1 cellular context compared by ENCODE assay signal in genomic region chr19:2529473-2529918, GRCh38.
TF ChIP-seq lines count a peak whose summit lies in the region.

No MANE protein-coding gene starts in this region.

TF ChIP-seq in K562, 482 proteins besides CTCF, POLR2A, EP300 and RAD21 (continued from another document and continues in another):
- TF ChIP-seq, protein P1, sequence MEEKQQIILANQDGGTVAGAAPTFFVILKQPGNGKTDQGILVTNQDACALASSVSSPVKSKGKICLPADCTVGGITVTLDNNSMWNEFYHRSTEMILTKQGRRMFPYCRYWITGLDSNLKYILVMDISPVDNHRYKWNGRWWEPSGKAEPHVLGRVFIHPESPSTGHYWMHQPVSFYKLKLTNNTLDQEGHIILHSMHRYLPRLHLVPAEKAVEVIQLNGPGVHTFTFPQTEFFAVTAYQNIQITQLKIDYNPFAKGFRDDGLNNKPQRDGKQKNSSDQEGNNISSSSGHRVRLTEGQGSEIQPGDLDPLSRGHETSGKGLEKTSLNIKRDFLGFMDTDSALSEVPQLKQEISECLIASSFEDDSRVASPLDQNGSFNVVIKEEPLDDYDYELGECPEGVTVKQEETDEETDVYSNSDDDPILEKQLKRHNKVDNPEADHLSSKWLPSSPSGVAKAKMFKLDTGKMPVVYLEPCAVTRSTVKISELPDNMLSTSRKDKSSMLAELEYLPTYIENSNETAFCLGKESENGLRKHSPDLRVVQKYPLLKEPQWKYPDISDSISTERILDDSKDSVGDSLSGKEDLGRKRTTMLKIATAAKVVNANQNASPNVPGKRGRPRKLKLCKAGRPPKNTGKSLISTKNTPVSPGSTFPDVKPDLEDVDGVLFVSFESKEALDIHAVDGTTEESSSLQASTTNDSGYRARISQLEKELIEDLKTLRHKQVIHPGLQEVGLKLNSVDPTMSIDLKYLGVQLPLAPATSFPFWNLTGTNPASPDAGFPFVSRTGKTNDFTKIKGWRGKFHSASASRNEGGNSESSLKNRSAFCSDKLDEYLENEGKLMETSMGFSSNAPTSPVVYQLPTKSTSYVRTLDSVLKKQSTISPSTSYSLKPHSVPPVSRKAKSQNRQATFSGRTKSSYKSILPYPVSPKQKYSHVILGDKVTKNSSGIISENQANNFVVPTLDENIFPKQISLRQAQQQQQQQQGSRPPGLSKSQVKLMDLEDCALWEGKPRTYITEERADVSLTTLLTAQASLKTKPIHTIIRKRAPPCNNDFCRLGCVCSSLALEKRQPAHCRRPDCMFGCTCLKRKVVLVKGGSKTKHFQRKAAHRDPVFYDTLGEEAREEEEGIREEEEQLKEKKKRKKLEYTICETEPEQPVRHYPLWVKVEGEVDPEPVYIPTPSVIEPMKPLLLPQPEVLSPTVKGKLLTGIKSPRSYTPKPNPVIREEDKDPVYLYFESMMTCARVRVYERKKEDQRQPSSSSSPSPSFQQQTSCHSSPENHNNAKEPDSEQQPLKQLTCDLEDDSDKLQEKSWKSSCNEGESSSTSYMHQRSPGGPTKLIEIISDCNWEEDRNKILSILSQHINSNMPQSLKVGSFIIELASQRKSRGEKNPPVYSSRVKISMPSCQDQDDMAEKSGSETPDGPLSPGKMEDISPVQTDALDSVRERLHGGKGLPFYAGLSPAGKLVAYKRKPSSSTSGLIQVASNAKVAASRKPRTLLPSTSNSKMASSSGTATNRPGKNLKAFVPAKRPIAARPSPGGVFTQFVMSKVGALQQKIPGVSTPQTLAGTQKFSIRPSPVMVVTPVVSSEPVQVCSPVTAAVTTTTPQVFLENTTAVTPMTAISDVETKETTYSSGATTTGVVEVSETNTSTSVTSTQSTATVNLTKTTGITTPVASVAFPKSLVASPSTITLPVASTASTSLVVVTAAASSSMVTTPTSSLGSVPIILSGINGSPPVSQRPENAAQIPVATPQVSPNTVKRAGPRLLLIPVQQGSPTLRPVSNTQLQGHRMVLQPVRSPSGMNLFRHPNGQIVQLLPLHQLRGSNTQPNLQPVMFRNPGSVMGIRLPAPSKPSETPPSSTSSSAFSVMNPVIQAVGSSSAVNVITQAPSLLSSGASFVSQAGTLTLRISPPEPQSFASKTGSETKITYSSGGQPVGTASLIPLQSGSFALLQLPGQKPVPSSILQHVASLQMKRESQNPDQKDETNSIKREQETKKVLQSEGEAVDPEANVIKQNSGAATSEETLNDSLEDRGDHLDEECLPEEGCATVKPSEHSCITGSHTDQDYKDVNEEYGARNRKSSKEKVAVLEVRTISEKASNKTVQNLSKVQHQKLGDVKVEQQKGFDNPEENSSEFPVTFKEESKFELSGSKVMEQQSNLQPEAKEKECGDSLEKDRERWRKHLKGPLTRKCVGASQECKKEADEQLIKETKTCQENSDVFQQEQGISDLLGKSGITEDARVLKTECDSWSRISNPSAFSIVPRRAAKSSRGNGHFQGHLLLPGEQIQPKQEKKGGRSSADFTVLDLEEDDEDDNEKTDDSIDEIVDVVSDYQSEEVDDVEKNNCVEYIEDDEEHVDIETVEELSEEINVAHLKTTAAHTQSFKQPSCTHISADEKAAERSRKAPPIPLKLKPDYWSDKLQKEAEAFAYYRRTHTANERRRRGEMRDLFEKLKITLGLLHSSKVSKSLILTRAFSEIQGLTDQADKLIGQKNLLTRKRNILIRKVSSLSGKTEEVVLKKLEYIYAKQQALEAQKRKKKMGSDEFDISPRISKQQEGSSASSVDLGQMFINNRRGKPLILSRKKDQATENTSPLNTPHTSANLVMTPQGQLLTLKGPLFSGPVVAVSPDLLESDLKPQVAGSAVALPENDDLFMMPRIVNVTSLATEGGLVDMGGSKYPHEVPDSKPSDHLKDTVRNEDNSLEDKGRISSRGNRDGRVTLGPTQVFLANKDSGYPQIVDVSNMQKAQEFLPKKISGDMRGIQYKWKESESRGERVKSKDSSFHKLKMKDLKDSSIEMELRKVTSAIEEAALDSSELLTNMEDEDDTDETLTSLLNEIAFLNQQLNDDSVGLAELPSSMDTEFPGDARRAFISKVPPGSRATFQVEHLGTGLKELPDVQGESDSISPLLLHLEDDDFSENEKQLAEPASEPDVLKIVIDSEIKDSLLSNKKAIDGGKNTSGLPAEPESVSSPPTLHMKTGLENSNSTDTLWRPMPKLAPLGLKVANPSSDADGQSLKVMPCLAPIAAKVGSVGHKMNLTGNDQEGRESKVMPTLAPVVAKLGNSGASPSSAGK (IDR thresholded peaks at IDR 0.05): peak; percentile 55; the same call in 1 of the 2 replicates
- TF ChIP-seq HDAC2 (IDR thresholded peaks at IDR 0.05) (0 out of 2 replicates have a peak, but pooled peaks have one; percentile 57), SMARCA4 (IDR thresholded peaks at IDR 0.05) (peak; percentile 89), MAFG (tag; conservative IDR thresholded peaks at IDR 0.05) (peak; percentile 56), ZBTB1 (CRISPR knock-in tag; IDR thresholded peaks at IDR 0.05; ENCODE audit: borderline replicate concordance, low read depth) (no peak), TAL1 (IDR thresholded peaks at IDR 0.05) (peak; percentile 28; the same call in 1 of the 2 replicates), ETV5 (CRISPR knock-in tag; IDR thresholded peaks at IDR 0.05; ENCODE audit: low read depth) (peak; percentile 88), NUFIP1 (IDR thresholded peaks at IDR 0.05; ENCODE audit: partially characterized antibody) (no peak), SRSF1 (IDR thresholded peaks at IDR 0.05; ENCODE audit: low read depth, low read length) (no peak), ARNT (IDR thresholded peaks at IDR 0.05) (peak in 1 of 2 experiments; percentile 58; a peak in 1 of 4 replicates), ETV1 (tag; conservative IDR thresholded peaks at IDR 0.05; ENCODE audit: low read depth) (peak; percentile 87), CTBP1 (IDR thresholded peaks at IDR 0.05; ENCODE audit: borderline replicate concordance) (peak; percentile 78), SP1 (CRISPR knock-in tag; IDR thresholded peaks at IDR 0.05) (no peak), TCF3 (CRISPR knock-in tag; IDR thresholded peaks at IDR 0.05) (peak; percentile 50; the same call in 1 of the 2 replicates), ATF1 (CRISPR knock-in tag; IDR thresholded peaks at IDR 0.05) (no peak), ATF1 (tag; IDR thresholded peaks at IDR 0.05) (peak; percentile 60; the same call in 1 of the 2 replicates), NRF1 (conservative IDR thresholded peaks at IDR 0.05 in 1 of 2, IDR thresholded peaks at IDR 0.05 in 1 of 2) (peak; percentile 20 to 36; a peak in 3 of 4 replicates), MEIS2 (IDR thresholded peaks at IDR 0.05; ENCODE audit: partially characterized antibody) (peak; percentile 96), CREB1 (IDR thresholded peaks at IDR 0.05) (no peak), CREB1 (CRISPR knock-in tag; IDR thresholded peaks at IDR 0.05) (0 out of 2 replicates have a peak, but pooled peaks have one; percentile 33), MEF2D (tag; conservative IDR thresholded peaks at IDR 0.05; ENCODE audit: low read depth) (0 out of 2 replicates have a peak, but pooled peaks have one; percentile 35), ZC3H11A (IDR thresholded peaks at IDR 0.05; ENCODE audit: low read depth, low read length) (no peak), ZNF316 (IDR thresholded peaks at IDR 0.05) (peak; percentile 32; the same call in 1 of the 2 replicates), AFF1 (IDR thresholded peaks at IDR 0.05; ENCODE audit: low read depth in 1 of 2, partially characterized antibody in 2 of 2) (peak; percentile 33 to 59), PRMT5 (CRISPR knock-in tag; IDR thresholded peaks at IDR 0.05) (no peak), COPS2 (conservative IDR thresholded peaks at IDR 0.05) (no peak), TAF9B (IDR thresholded peaks at IDR 0.05; ENCODE audit: partially characterized antibody) (peak; percentile 44), TRIM24 (IDR thresholded peaks at IDR 0.05) (peak; percentile 75 to 91; a peak in 3 of 4 replicates), PHB2 (IDR thresholded peaks at IDR 0.05; ENCODE audit: low read depth) (no peak), ATF4 (CRISPR knock-in tag; IDR thresholded peaks at IDR 0.05) (peak; percentile 94), ZNF79 (CRISPR knock-in tag; IDR thresholded peaks at IDR 0.05; ENCODE audit: low read depth) (no peak), MYC (IDR thresholded peaks at IDR 0.05; ENCODE audit: low read depth, low read length) (peak; percentile 37), MYC (CRISPR knock-in tag; IDR thresholded peaks at IDR 0.05; ENCODE audit: borderline replicate concordance, low read depth) (no peak), ZNF175 (CRISPR knock-in tag; IDR thresholded peaks at IDR 0.05; ENCODE audit: low read depth) (peak; percentile 89), GABPB1 (CRISPR knock-in tag; IDR thresholded peaks at IDR 0.05) (peak; percentile 50; the same call in 1 of the 2 replicates), ETS2 (tag; IDR thresholded peaks at IDR 0.05; ENCODE audit: borderline replicate concordance, poor library complexity, severe bottlenecking) (no peak), CEBPG (CRISPR knock-in tag; IDR thresholded peaks at IDR 0.05) (peak; percentile 99), CEBPG (tag; conservative IDR thresholded peaks at IDR 0.05 in 1 of 2, IDR thresholded peaks at IDR 0.05 in 1 of 2) (peak; percentile 85 to 98)
- TF ChIP-seq, protein P2, sequence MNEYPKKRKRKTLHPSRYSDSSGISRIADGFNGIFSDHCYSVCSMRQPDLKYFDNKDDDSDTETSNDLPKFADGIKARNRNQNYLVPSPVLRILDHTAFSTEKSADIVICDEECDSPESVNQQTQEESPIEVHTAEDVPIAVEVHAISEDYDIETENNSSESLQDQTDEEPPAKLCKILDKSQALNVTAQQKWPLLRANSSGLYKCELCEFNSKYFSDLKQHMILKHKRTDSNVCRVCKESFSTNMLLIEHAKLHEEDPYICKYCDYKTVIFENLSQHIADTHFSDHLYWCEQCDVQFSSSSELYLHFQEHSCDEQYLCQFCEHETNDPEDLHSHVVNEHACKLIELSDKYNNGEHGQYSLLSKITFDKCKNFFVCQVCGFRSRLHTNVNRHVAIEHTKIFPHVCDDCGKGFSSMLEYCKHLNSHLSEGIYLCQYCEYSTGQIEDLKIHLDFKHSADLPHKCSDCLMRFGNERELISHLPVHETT (CRISPR knock-in tag; conservative IDR thresholded peaks at IDR 0.05 in 1 of 2, IDR thresholded peaks at IDR 0.05 in 1 of 2): peak in 1 of 2 experiments; percentile 33; a peak in 1 of 4 replicates
- TF ChIP-seq, protein P3, sequence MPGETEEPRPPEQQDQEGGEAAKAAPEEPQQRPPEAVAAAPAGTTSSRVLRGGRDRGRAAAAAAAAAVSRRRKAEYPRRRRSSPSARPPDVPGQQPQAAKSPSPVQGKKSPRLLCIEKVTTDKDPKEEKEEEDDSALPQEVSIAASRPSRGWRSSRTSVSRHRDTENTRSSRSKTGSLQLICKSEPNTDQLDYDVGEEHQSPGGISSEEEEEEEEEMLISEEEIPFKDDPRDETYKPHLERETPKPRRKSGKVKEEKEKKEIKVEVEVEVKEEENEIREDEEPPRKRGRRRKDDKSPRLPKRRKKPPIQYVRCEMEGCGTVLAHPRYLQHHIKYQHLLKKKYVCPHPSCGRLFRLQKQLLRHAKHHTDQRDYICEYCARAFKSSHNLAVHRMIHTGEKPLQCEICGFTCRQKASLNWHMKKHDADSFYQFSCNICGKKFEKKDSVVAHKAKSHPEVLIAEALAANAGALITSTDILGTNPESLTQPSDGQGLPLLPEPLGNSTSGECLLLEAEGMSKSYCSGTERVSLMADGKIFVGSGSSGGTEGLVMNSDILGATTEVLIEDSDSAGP (CRISPR knock-in tag; IDR thresholded peaks at IDR 0.05): no peak
- TF ChIP-seq, protein P4, sequence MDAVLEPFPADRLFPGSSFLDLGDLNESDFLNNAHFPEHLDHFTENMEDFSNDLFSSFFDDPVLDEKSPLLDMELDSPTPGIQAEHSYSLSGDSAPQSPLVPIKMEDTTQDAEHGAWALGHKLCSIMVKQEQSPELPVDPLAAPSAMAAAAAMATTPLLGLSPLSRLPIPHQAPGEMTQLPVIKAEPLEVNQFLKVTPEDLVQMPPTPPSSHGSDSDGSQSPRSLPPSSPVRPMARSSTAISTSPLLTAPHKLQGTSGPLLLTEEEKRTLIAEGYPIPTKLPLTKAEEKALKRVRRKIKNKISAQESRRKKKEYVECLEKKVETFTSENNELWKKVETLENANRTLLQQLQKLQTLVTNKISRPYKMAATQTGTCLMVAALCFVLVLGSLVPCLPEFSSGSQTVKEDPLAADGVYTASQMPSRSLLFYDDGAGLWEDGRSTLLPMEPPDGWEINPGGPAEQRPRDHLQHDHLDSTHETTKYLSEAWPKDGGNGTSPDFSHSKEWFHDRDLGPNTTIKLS (IDR thresholded peaks at IDR 0.05; ENCODE audit: borderline replicate concordance, low read depth): peak; percentile 39; the same call in 1 of the 2 replicates
- TF ChIP-seq, protein P5, sequence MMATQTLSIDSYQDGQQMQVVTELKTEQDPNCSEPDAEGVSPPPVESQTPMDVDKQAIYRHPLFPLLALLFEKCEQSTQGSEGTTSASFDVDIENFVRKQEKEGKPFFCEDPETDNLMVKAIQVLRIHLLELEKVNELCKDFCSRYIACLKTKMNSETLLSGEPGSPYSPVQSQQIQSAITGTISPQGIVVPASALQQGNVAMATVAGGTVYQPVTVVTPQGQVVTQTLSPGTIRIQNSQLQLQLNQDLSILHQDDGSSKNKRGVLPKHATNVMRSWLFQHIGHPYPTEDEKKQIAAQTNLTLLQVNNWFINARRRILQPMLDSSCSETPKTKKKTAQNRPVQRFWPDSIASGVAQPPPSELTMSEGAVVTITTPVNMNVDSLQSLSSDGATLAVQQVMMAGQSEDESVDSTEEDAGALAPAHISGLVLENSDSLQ (IDR thresholded peaks at IDR 0.05): peak; percentile 85
